8 cellular contexts compared by ENCODE assay signal in the genomic region with DNA sequence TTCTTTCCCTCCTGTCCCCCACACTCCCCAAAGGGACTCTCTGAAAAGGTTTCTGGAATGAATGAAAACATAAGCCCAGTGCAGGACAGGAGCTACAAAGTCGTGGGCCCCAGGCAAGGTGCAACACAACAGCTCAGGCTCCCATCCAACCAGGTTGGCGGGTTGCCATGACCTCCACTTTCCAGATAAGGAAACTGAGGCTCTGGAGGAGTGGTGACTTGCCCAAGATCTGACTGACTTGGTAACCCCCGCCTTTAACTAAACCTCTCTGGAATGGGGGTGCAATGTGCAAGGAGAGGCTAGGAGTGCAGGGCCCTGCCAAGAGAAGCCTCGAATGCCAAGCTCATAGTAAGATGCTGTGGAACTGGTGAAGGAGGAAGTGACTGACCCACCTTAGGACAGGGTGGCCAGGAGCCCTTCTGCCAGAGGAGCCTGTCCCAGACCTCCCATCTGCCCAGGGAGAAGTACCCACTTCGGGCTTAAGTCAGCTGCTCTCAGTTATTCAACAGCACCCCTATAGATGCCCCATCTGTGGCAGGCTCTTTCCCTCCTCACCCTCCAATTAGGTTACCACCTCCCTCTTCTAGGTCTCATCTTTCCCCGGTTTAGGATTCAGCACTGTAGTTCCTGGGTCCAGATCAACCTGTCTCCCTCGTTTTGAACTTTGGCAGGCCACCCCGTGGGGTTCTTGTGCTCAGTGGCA. TPM values are rescaled to one million over a fixed set of nuclear protein-coding genes. Genes with fewer than 3 reads are reported as not detected.
DNase-seq lines count a peak whose midpoint lies in the region; ATAC-seq and TF ChIP-seq lines count a peak whose summit lies in the region.

No MANE protein-coding gene starts in this region.

- WGBS in esophagus muscularis mucosa = 60% methylated on average over 7 of the region's 8 CpGs
- WGBS in psoas muscle, 3 donors = 34 to 38% (median 35%) methylated on average over 8 of the region's 8 CpGs

- peak overlapping the region; percentile 100 for H3K27ac Mint-ChIP-seq in T-helper 17 cell

- intact Hi-C loops in esophagus muscularis mucosa (cut with DNase I) = no loop called here
- intact Hi-C loops in psoas muscle (cut with DNase I) = no loop called here

- no peak for ATAC-seq in T-helper 17 cell
- no peak for ATAC-seq in psoas muscle
- ATAC-seq in HG03342 (IDR thresholded peaks at IDR 0.05; ENCODE audit: unreplicated experiment) = no peak
- no peak for ATAC-seq in GM19452 (IDR thresholded peaks at IDR 0.05; ENCODE audit: unreplicated experiment)
- ATAC-seq in GM19035 (IDR thresholded peaks at IDR 0.05; ENCODE audit: unreplicated experiment) = no peak

- no peaks in the 10 kb centered on the region for H3K27me3 ChIP-seq in esophagus muscularis mucosa
- no peaks in the 10 kb centered on the region for H3K27me3 ChIP-seq in psoas muscle (ENCODE audit: insufficient read depth in 3 of 3, low read length in 2 of 3)

- H3K36me3 Mint-ChIP-seq in T-helper 17 cell (ENCODE audit: low read depth) = no peaks in the 10 kb centered on the region

- TF ChIP-seq CTCF in esophagus muscularis mucosa (IDR thresholded peaks at IDR 0.05) (no peak), psoas muscle (IDR thresholded peaks at IDR 0.05) (no peak)

- TF ChIP-seq EP300 in esophagus muscularis mucosa (IDR thresholded peaks at IDR 0.05) = no peak

- peak overlapping the region; percentile 93 to 95 (median 94) for H3K27ac ChIP-seq in esophagus muscularis mucosa (replicated peaks in 1 of 4)
- peak overlapping the region; percentile 90 for H3K27ac ChIP-seq in psoas muscle

- H3K9me3 ChIP-seq in T-helper 17 cell (ENCODE audit: control insufficient read depth, low read length, poor library complexity, severe bottlenecking) (no peaks in the 10 kb centered on the region), esophagus muscularis mucosa (no peaks in the 10 kb centered on the region), psoas muscle (no peaks in the 10 kb centered on the region)

- peak overlapping the region; percentile 96 for H3K4me3 Mint-ChIP-seq in T-helper 17 cell

- peaks cover 26% of the 10 kb centered on the region for H3K4me1 Mint-ChIP-seq in T-helper 17 cell

- peaks cover 31 to 56% (median 43%) of the 10 kb centered on the region in 4 donors for H3K4me1 ChIP-seq in esophagus muscularis mucosa
- peaks cover 40% of the 10 kb centered on the region for H3K4me1 ChIP-seq in psoas muscle

- H3K4me3 ChIP-seq in GM08714 (ENCODE audit: low read length) (peak overlapping the region; percentile 87; the same call in 1 of the 2 replicates), esophagus muscularis mucosa (peak overlapping the region; percentile 79 to 96 (median 94)), psoas muscle (peak overlapping the region; percentile 73)

- no peak for TF ChIP-seq POLR2A in esophagus muscularis mucosa (IDR thresholded peaks at IDR 0.05; ENCODE audit: low read depth)

- H3K27me3 Mint-ChIP-seq in T-helper 17 cell = no peaks in the 10 kb centered on the region

- H3K36me3 ChIP-seq in esophagus muscularis mucosa = peaks cover 11 to 42% (median 23%) of the 10 kb centered on the region in 4 donors
- H3K36me3 ChIP-seq in psoas muscle (ENCODE audit: insufficient read depth in 1 of 2, low read depth in 1 of 2) = peaks cover 11 to 21% of the 10 kb centered on the region in 2 donors

- DNase-seq in T-helper 17 cell (no peak), esophagus muscularis mucosa (ENCODE audit: extremely low spot score) (no peak), psoas muscle (peak in 1 of 2 donors; percentile 73), DMS114 treated with DMSO at 0.1 percent for 48 hours (lab: John Stamatoyannopoulos, UW; ENCODE audit: unreplicated experiment) (no peak)

RNA-seq across cellular contexts. Expression of a gene that starts 0.5 kb away (rescaled TPM):
- total RNA-seq in T-helper 17 cell = 1 to 10 TPM; 3.7 to 3.8 TPM
- 1 to 10 TPM in 3 of 4 donors, not detected in 1; 1.2 to 7.1 (median 4.0) TPM for total RNA-seq in esophagus muscularis mucosa
- 1,000 to 10,000 TPM; 5,645 to 6,422 (median 6,257) TPM for total RNA-seq in psoas muscle
- 1,000 to 10,000 TPM; 4,153 to 7,172 (median 6,558) TPM for polyA plus RNA-seq in psoas muscle

RNA-seq across cellular contexts. Expression of a gene that starts 1.0 kb away (rescaled TPM):
- 100 to 1,000 TPM; 121 to 146 TPM for total RNA-seq in T-helper 17 cell
- total RNA-seq in esophagus muscularis mucosa = 100 to 1,000 TPM in 2 of 4 donors, 10 to 100 TPM in 2; 71.9 to 110 (median 88.0) TPM
- total RNA-seq in psoas muscle = 10 to 100 TPM; 16.7 to 33.4 (median 28.1) TPM
- 10 to 100 TPM; 14.3 to 28.8 (median 15.8) TPM for polyA plus RNA-seq in psoas muscle

RNA-seq across cellular contexts. Expression of a gene that starts 9.5 kb away (rescaled TPM):
- total RNA-seq in T-helper 17 cell = 1 to 10 TPM; 1.5 to 2.3 TPM
- total RNA-seq in esophagus muscularis mucosa = 10 to 100 TPM in 3 of 4 donors, 1 to 10 TPM in 1; 7.1 to 39.2 (median 22.2) TPM
- total RNA-seq in psoas muscle = 10 to 100 TPM in 2 of 4 donors, 1 to 10 TPM in 2; 6.0 to 13.8 (median 9.5) TPM
- polyA plus RNA-seq in psoas muscle = 1 to 10 TPM; 6.2 to 8.8 (median 6.5) TPM

RNA-seq across cellular contexts. Expression of a gene that starts 40.8 kb away (rescaled TPM):
- total RNA-seq in T-helper 17 cell (1 to 10 TPM; 1.7 to 4.9 TPM), esophagus muscularis mucosa (100 to 1,000 TPM; 101 to 127 (median 118) TPM), psoas muscle (10 to 100 TPM; 29.0 to 47.5 (median 41.9) TPM)
- polyA plus RNA-seq in psoas muscle = 10 to 100 TPM; 15.9 to 27.4 (median 22.5) TPM

RNA-seq across cellular contexts. Expression of a gene that starts 43.9 kb away (rescaled TPM):
- total RNA-seq in T-helper 17 cell (10 to 100 TPM; 11.1 to 13.0 TPM), esophagus muscularis mucosa (10 to 100 TPM in 1 of 4 donors, 1 to 10 TPM in 3; 7.0 to 22.0 (median 8.2) TPM), psoas muscle (10 to 100 TPM in 1 of 4 donors, 1 to 10 TPM in 3; 4.2 to 15.5 (median 7.3) TPM)
- 10 to 100 TPM in 1 of 3 donors, 1 to 10 TPM in 2; 4.2 to 13.4 (median 4.6) TPM for polyA plus RNA-seq in psoas muscle

Comparison
In these comparisons a context has a peak if more than half of its experiments do, and no peak if none do; other contexts are left out.
1. RNA of a gene that starts 0.5 kb away (total RNA-seq): 5,645 to 6,422 TPM in psoas muscle; 1.2 to 7.1 TPM in esophagus muscularis mucosa and 3.7 to 3.8 TPM in T-helper 17 cell; every median in the first group is over 100 times any median in the second.
2. Peak in every context shown above with its lines, with median percentiles within 50 percentile points of each other: H3K4me3 ChIP-seq.